1 cellular context compared by ENCODE assay signal in the genomic region with DNA sequence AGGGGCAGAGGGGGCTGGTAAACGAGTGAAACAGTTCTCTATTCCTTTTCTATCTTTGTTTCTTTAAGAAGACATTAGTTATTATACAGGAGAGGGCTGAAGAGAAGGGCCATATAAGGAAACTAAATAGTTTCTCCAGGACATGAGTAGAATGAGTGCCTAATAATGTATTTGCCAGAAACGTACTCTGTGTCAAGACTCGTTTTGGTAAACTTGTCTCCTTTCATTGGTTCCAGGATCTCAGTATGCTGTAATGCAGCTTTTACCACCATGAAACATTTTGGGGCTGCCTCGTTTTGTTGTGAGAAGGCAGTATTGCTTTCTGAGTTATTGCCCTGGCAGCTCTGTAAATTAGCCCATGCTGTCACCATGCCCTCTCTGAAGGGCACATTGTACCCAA.
TF ChIP-seq lines count a peak whose summit lies in the region.

No MANE protein-coding gene starts in this region.

TF ChIP-seq in IMR-90, 13 proteins besides CTCF, POLR2A, EP300 and RAD21 (continued from another document):
- no peak for TF ChIP-seq SMC3 (IDR thresholded peaks at IDR 0.05; ENCODE audit: low read depth, low read length)
- TF ChIP-seq, protein P1, sequence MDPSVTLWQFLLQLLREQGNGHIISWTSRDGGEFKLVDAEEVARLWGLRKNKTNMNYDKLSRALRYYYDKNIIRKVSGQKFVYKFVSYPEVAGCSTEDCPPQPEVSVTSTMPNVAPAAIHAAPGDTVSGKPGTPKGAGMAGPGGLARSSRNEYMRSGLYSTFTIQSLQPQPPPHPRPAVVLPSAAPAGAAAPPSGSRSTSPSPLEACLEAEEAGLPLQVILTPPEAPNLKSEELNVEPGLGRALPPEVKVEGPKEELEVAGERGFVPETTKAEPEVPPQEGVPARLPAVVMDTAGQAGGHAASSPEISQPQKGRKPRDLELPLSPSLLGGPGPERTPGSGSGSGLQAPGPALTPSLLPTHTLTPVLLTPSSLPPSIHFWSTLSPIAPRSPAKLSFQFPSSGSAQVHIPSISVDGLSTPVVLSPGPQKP (IDR thresholded peaks at IDR 0.05; ENCODE audit: borderline replicate concordance, low read depth, low read length), result no peak
- no peak for TF ChIP-seq MXI1 (IDR thresholded peaks at IDR 0.05; ENCODE audit: borderline replicate concordance, low read depth, low read length)
- no peak for TF ChIP-seq MAZ (IDR thresholded peaks at IDR 0.05; ENCODE audit: borderline replicate concordance, low read depth, low read length)
- TF ChIP-seq RFX5 (IDR thresholded peaks at IDR 0.05; ENCODE audit: low read depth, low read length), result no peak
- no peak for TF ChIP-seq FOS (IDR thresholded peaks at IDR 0.05; ENCODE audit: low read depth, low read length)
- TF ChIP-seq MAFK (IDR thresholded peaks at IDR 0.05; ENCODE audit: low read depth, low read length), result no peak
